16 cellular contexts compared by ENCODE assay signal in genomic region chr10:531541-531940, GRCh38.
DNase-seq lines count a peak whose midpoint lies in the region; ATAC-seq and TF ChIP-seq lines count a peak whose summit lies in the region.
"Had no signal": no experiment of that assay in that cellular context is flagged by ENCODE, and none has a peak within 500 bp of the region (broad histone marks: within the 10 kb centered on the region; RNA-seq: fewer than 3 reads in every experiment).

No MANE protein-coding gene starts in this region.

- no peaks in the 10 kb centered on the region for H3K9me3 ChIP-seq in T-helper 17 cell (ENCODE audit: control insufficient read depth, low read length, poor library complexity, severe bottlenecking)
- no peaks in the 10 kb centered on the region for H3K9me3 ChIP-seq in stomach
- H3K9me3 ChIP-seq: HAP-1 had no signal

- no peaks in the 10 kb centered on the region for H3K36me3 Mint-ChIP-seq in natural killer cell treated with Interleukin-12 subunit alpha and Interleukin-12 subunit beta and Interleukin-15 and Interleukin-18, amount 100 ng/mL, for 72 hours
- H3K36me3 Mint-ChIP-seq in natural killer cell = no peaks in the 10 kb centered on the region
- peaks cover 2% of the 10 kb centered on the region for H3K36me3 Mint-ChIP-seq in T-helper 17 cell (ENCODE audit: low read depth)
- H3K36me3 Mint-ChIP-seq: CD4-positive, alpha-beta memory T cell had no signal

- no peaks in the 10 kb centered on the region for H3K27me3 ChIP-seq in stomach

- ATAC-seq in natural killer cell treated with Interleukin-12 subunit alpha and Interleukin-12 subunit beta and Interleukin-15 and Interleukin-18, amount 100 ng/mL, for 72 hours = no peak
- ATAC-seq in natural killer cell (no peak), sciatic nerve (no peak), T-helper 17 cell (no peak), HG03457 (IDR thresholded peaks at IDR 0.05; ENCODE audit: unreplicated experiment) (no peak)

- H3K27ac Mint-ChIP-seq in natural killer cell treated with Interleukin-12 subunit alpha and Interleukin-12 subunit beta and Interleukin-15 and Interleukin-18, amount 100 ng/mL, for 72 hours = no peak overlapping the region
- H3K27ac Mint-ChIP-seq in natural killer cell (no peak overlapping the region), T-helper 17 cell (no peak overlapping the region)
- H3K27ac Mint-ChIP-seq: CD4-positive, alpha-beta memory T cell; HFFc6 had no signal

- no peak overlapping the region for H3K4me3 Mint-ChIP-seq in natural killer cell treated with Interleukin-12 subunit alpha and Interleukin-12 subunit beta and Interleukin-15 and Interleukin-18, amount 100 ng/mL, for 72 hours
- H3K4me3 Mint-ChIP-seq in natural killer cell (no peak overlapping the region), T-helper 17 cell (no peak overlapping the region)
- H3K4me3 Mint-ChIP-seq: CD4-positive, alpha-beta memory T cell; HFFc6 had no signal

- no peak for TF ChIP-seq POLR2A in stomach (IDR thresholded peaks at IDR 0.05)

- H3K4me1 ChIP-seq in stomach = peaks cover 0 to 7% (median 0%) of the 10 kb centered on the region in 4 donors

- H3K9me3 Mint-ChIP-seq in natural killer cell treated with Interleukin-12 subunit alpha and Interleukin-12 subunit beta and Interleukin-15 and Interleukin-18, amount 100 ng/mL, for 72 hours = no peaks in the 10 kb centered on the region
- no peaks in the 10 kb centered on the region for H3K9me3 Mint-ChIP-seq in natural killer cell
- H3K9me3 Mint-ChIP-seq: CD4-positive, alpha-beta memory T cell; HFFc6 had no signal

- intact Hi-C loops in natural killer cell (cut with micrococcal nuclease) (no loop called here), sciatic nerve (cut with DNase I) (no loop called here), stomach (cut with DNase I; ENCODE audit: low total_unique reads) (no loop called here)

- H3K27ac ChIP-seq in stomach = no peak overlapping the region
- H3K27ac ChIP-seq: C4-2B had no signal

- WGBS in stomach, 5 donors = 91 to 96% (median 93%) methylated on average over 18 of the region's 18 CpGs

- no peaks in the 10 kb centered on the region for H3K36me3 ChIP-seq in stomach
- H3K36me3 ChIP-seq: HAP-1 had no signal

- peaks cover 22 to 31% of the 10 kb centered on the region in 2 donors for H3K27me3 Mint-ChIP-seq in natural killer cell treated with Interleukin-12 subunit alpha and Interleukin-12 subunit beta and Interleukin-15 and Interleukin-18, amount 100 ng/mL, for 72 hours
- peaks cover 15 to 23% of the 10 kb centered on the region in 2 donors for H3K27me3 Mint-ChIP-seq in natural killer cell (ENCODE audit: low read depth in 2 of 2)
- peaks cover 43% of the 10 kb centered on the region for H3K27me3 Mint-ChIP-seq in T-helper 17 cell

- no peaks in the 10 kb centered on the region for H3K4me1 Mint-ChIP-seq in natural killer cell treated with Interleukin-12 subunit alpha and Interleukin-12 subunit beta and Interleukin-15 and Interleukin-18, amount 100 ng/mL, for 72 hours (ENCODE audit: low read depth in 2 of 2)
- H3K4me1 Mint-ChIP-seq in natural killer cell (no peaks in the 10 kb centered on the region), T-helper 17 cell (peaks cover 5% of the 10 kb centered on the region)
- H3K4me1 Mint-ChIP-seq: CD4-positive, alpha-beta memory T cell had no signal

- TF ChIP-seq EP300 in stomach (IDR thresholded peaks at IDR 0.05) = no peak

- H3K4me3 ChIP-seq in stomach = no peak overlapping the region
- H3K4me3 ChIP-seq: HAP-1 had no signal

- TF ChIP-seq CTCF in natural killer cell (IDR thresholded peaks at IDR 0.05) = no peak
- no peak for TF ChIP-seq CTCF in stomach (IDR thresholded peaks at IDR 0.05)

- DNase-seq in natural killer cell treated with Interleukin-12 subunit alpha and Interleukin-12 subunit beta and Interleukin-15 and Interleukin-18, amount 100 ng/mL, for 72 hours (ENCODE audit: low spot score) = peak; percentile 54
- DNase-seq in natural killer cell (no peak), mesenteric fat pad (ENCODE audit: low spot score) (peak; percentile 85), sciatic nerve (ENCODE audit: low spot score) (peak; percentile 49), T-helper 17 cell (no peak), stomach (no peak)
- DNase-seq: ACHN; CD4-positive, alpha-beta memory T cell; DMS53; GF-D8; HFFc6; IMR-90; KBM-7 had no signal

Comparison
In these comparisons a context has a peak if more than half of its experiments do, and no peak if none do; other contexts are left out.
1. DNase-seq: peak in natural killer cell treated with Interleukin-12 subunit alpha and Interleukin-12 subunit beta and Interleukin-15 and Interleukin-18, amount 100 ng/mL, for 72 hours (single experiment), mesenteric fat pad (single experiment) and sciatic nerve (single experiment); none in natural killer cell (single experiment), T-helper 17 cell (0 of 3) and stomach (single experiment).